8 cellular contexts compared by ENCODE assay signal in the genomic region with DNA sequence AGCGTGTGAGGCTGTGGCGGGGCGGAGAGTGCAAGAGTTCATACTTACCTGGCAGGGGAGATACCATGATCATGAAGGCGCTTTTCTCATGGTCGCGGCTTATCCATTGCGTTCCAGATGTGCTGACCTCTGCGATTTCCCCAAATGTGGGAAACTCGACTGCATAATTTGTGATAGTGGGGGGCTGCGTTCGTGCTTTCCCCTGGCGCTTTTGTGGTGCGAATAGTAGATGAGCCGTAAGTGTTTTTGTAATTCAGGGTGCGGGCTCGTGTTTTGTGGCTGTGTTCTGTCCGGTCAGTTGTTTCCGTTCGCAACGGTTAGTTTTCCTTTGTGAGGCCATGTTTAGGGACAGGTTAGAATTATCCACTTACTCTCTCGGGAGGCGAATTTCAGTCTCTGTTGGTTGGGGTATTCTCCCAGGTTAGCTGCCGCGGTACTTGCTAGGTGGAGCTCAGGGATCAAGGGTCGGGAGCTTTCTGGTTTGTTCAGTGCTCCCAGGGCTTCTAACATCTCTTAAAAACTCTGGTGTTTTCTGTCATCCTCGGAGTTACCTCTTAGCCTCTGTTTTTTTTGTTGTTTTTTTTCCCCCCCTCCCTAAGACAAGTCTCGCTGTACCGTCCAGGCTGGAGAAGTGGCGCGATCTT. TPM values are rescaled to one million over a fixed set of nuclear protein-coding genes. Genes with fewer than 3 reads are reported as not detected.
DNase-seq lines count a peak whose midpoint lies in the region; ATAC-seq and TF ChIP-seq lines count a peak whose summit lies in the region.
"Not testable (repeated sequence)": the region's sequence is repeated elsewhere in the genome, so short reads cannot be mapped to it uniquely, and the experiment has no call there.

No MANE protein-coding gene starts in this region.

- TF ChIP-seq CTCF in astrocyte of the cerebellum (IDR thresholded peaks at IDR 0.05; ENCODE audit: low read depth, low read length, missing control alignments); hepatocyte (IDR thresholded peaks at IDR 0.05; ENCODE audit: poor library complexity): not testable (repeated sequence)

- DNase-seq in NCI-H2029 treated with DMSO at 0.1 percent for 48 hours (lab: John Stamatoyannopoulos, UW) = peak; percentile 92
- peak; percentile 11 for DNase-seq in T1000 (lab: John Stamatoyannopoulos, UW)
- peak; percentile 96 for DNase-seq in astrocyte of the cerebellum (ENCODE audit: low read depth)
- DNase-seq in hepatocyte (ENCODE audit: low spot score) = peak; percentile 95

- not testable (repeated sequence) for H3K9me3 ChIP-seq in hepatocyte (ENCODE audit: low read depth)

- not testable (repeated sequence) for H3K79me2 ChIP-seq in hepatocyte

- peak overlapping the region; percentile 8 for H3K9ac ChIP-seq in rectal smooth muscle tissue (ENCODE audit: low read length)

- not testable (repeated sequence) for H2AFZ ChIP-seq in hepatocyte

- H4K20me1 ChIP-seq in hepatocyte (ENCODE audit: insufficient read depth, poor library complexity, severe bottlenecking) = not testable (repeated sequence)

- in situ Hi-C loops in astrocyte of the cerebellum (cut with HindIII; ENCODE audit: low sequenced_read_pairs) = not testable (repeated sequence)

- not testable (repeated sequence) for H3K9me2 ChIP-seq in hepatocyte (replicated peaks; ENCODE audit: insufficient read depth)

- H3K27ac ChIP-seq in hepatocyte = peak overlapping the region; percentile 84
- H3K27ac ChIP-seq in rectal smooth muscle tissue (ENCODE audit: low read depth, low read length) = peak overlapping the region; percentile 79
- peak overlapping the region; percentile 29 for H3K27ac ChIP-seq in urinary bladder (ENCODE audit: low read depth)

- peak; percentile 83 for ATAC-seq in GM18502 (IDR thresholded peaks at IDR 0.05; ENCODE audit: poor library complexity, unreplicated experiment)
- peak; percentile 77 for ATAC-seq in HG02852 (IDR thresholded peaks at IDR 0.05; ENCODE audit: unreplicated experiment)

- not testable (repeated sequence) for H3K27me3 ChIP-seq in hepatocyte; rectal smooth muscle tissue (ENCODE audit: control insufficient read depth, insufficient read depth, low read length)

- H3K4me1 ChIP-seq in hepatocyte (ENCODE audit: insufficient read depth); rectal smooth muscle tissue (ENCODE audit: control insufficient read depth, insufficient read depth, low read length); urinary bladder (ENCODE audit: insufficient read depth): not testable (repeated sequence)

- H3K4me3 ChIP-seq in astrocyte of the cerebellum (ENCODE audit: low read depth, low read length) (peak overlapping the region; percentile 36), rectal smooth muscle tissue (ENCODE audit: low read length) (peak overlapping the region; percentile 63), urinary bladder (ENCODE audit: low read depth, low read length) (peak overlapping the region; percentile 29)
- not testable (repeated sequence) for H3K4me3 ChIP-seq in hepatocyte

- under 1% methylated on average over 27 of the region's 30 CpGs for WGBS in hepatocyte (ENCODE audit: low lambda C conversion rate, missing lambda C conversion rate)
- under 1% methylated on average over 30 of the region's 30 CpGs for WGBS in urinary bladder

- not testable (repeated sequence) for H3K36me3 ChIP-seq in hepatocyte (replicated peaks; ENCODE audit: insufficient read depth, low read depth); rectal smooth muscle tissue (ENCODE audit: control insufficient read depth, insufficient read depth, low read length); urinary bladder (ENCODE audit: insufficient read depth)

- peak overlapping the region; percentile 67 for H3K4me2 ChIP-seq in hepatocyte

RNA-seq across cellular contexts. Expression of a gene that starts 39.6 kb away (rescaled TPM):
- total RNA-seq in hepatocyte = 0.07 TPM in 1 of 2 replicates, not detected in the other
- 0.10 TPM in 1 of 2 replicates, not detected in the other for polyA plus RNA-seq in hepatocyte
- 0.05 TPM for total RNA-seq in urinary bladder
- not detected for polyA plus RNA-seq in urinary bladder

Comparison
In these comparisons a context has a peak if more than half of its experiments do, and no peak if none do; other contexts are left out.
1. DNase-seq: peak in every context shown above with its lines; median percentile 96 in astrocyte of the cerebellum; 95 in hepatocyte; 92 in NCI-H2029 treated with DMSO at 0.1 percent for 48 hours; 11 in T1000.
2. H3K27ac ChIP-seq: peak in every context shown above with its lines; median percentile 84 in hepatocyte; 79 in rectal smooth muscle tissue; 29 in urinary bladder.